1 cellular context compared by ENCODE assay signal in genomic region chr14:91060472-91061308, GRCh38.
A peak's percentile ranks its signal among the peaks of the same experiment; 100 is the strongest.
TF ChIP-seq lines count a peak whose summit lies in the region.

TSS of gene RPS6KA5 (minus strand) at chr14:91060641. CDS start at chr14:91060434, 207 bp downstream.

TF ChIP-seq in K562, 482 proteins besides CTCF, POLR2A, EP300 and RAD21 (continued from another document and continues in another):
- TF ChIP-seq STAT6 (CRISPR knock-in tag; IDR thresholded peaks at IDR 0.05), result no peak
- no peak for TF ChIP-seq GATAD2A (IDR thresholded peaks at IDR 0.05)
- TF ChIP-seq STAT5A (IDR thresholded peaks at IDR 0.05; ENCODE audit: borderline replicate concordance, low read length), result no peak
- TF ChIP-seq TSC22D4 (tag; IDR thresholded peaks at IDR 0.05), result no peak
- no peak for TF ChIP-seq KLF13 (tag; IDR thresholded peaks at IDR 0.05; ENCODE audit: borderline replicate concordance, low read depth)
- TF ChIP-seq RBM34 (IDR thresholded peaks at IDR 0.05; ENCODE audit: borderline replicate concordance, insufficient read depth, low read length), result no peak
- no peak for TF ChIP-seq HMGXB4 (CRISPR knock-in tag; IDR thresholded peaks at IDR 0.05)
- no peak for TF ChIP-seq SRSF3 (IDR thresholded peaks at IDR 0.05; ENCODE audit: insufficient read depth, low read length)
- peak; percentile 66; the same call in 1 of the 2 replicates for TF ChIP-seq SMAD4 (CRISPR knock-in tag; conservative IDR thresholded peaks at IDR 0.05)
- no peak for TF ChIP-seq ZNF282 (CRISPR knock-in tag; IDR thresholded peaks at IDR 0.05)
- TF ChIP-seq CBX3 (IDR thresholded peaks at IDR 0.05; ENCODE audit: borderline replicate concordance in 1 of 2, low read length in 2 of 2), result 0 out of 3 replicates have a peak, but pooled peaks of 1 of the 2 experiments have one; percentile 50
- TF ChIP-seq ZNF551 (CRISPR knock-in tag; IDR thresholded peaks at IDR 0.05), result no peak
- TF ChIP-seq RREB1 (CRISPR knock-in tag; IDR thresholded peaks at IDR 0.05), result no peak
- no peak for TF ChIP-seq TBL1XR1 (IDR thresholded peaks at IDR 0.05; ENCODE audit: low read length in 2 of 2)
- TF ChIP-seq ZBTB2 (IDR thresholded peaks at IDR 0.05), result no peak
- no peak for TF ChIP-seq ZNF3 (CRISPR knock-in tag; IDR thresholded peaks at IDR 0.05)
- TF ChIP-seq ERF (CRISPR knock-in tag; IDR thresholded peaks at IDR 0.05), result no peak
- TF ChIP-seq ZNF511 (CRISPR knock-in tag; IDR thresholded peaks at IDR 0.05), result no peak
- TF ChIP-seq SRF (CRISPR knock-in tag; IDR thresholded peaks at IDR 0.05), result 0 out of 4 replicates have a peak, but pooled peaks of 1 of the 2 experiments have one; percentile 64
- TF ChIP-seq HDAC3 (IDR thresholded peaks at IDR 0.05; ENCODE audit: borderline replicate concordance, partially characterized antibody), result no peak
- no peak for TF ChIP-seq DIDO1 (tag; IDR thresholded peaks at IDR 0.05; ENCODE audit: low read depth)
- no peak for TF ChIP-seq JUND (IDR thresholded peaks at IDR 0.05; ENCODE audit: borderline replicate concordance, low read depth, low read length)
- no peak; the same call in 2 of the 3 replicates for TF ChIP-seq JUND (tag; IDR thresholded peaks at IDR 0.05; ENCODE audit: borderline replicate concordance, low read depth, low read length)
- no peak for TF ChIP-seq ZNF174 (CRISPR knock-in tag; IDR thresholded peaks at IDR 0.05)
- peak in 1 of 2 experiments; percentile 39; a peak in 1 of 4 replicates for TF ChIP-seq TRIM24 (IDR thresholded peaks at IDR 0.05)
- TF ChIP-seq ZNF280B (CRISPR knock-in tag; IDR thresholded peaks at IDR 0.05), result no peak
- TF ChIP-seq NELFE (IDR thresholded peaks at IDR 0.05; ENCODE audit: insufficient read depth, insufficient read length), result no peak
- no peak for TF ChIP-seq TAF15 (IDR thresholded peaks at IDR 0.05; ENCODE audit: low read depth, low read length)
- no peak for TF ChIP-seq XRCC3 (IDR thresholded peaks at IDR 0.05)
- no peak for TF ChIP-seq ZNF184 (CRISPR knock-in tag; IDR thresholded peaks at IDR 0.05)
- no peak for TF ChIP-seq MTA1 (IDR thresholded peaks at IDR 0.05; ENCODE audit: borderline replicate concordance)
- no peak for TF ChIP-seq BHLHE40 (IDR thresholded peaks at IDR 0.05; ENCODE audit: low read length)
- no peak for TF ChIP-seq COPS2 (conservative IDR thresholded peaks at IDR 0.05)
- TF ChIP-seq BRF2 (IDR thresholded peaks at IDR 0.05; ENCODE audit: borderline replicate concordance, insufficient read depth, insufficient read length), result no peak
- TF ChIP-seq CBFB (CRISPR knock-in tag; IDR thresholded peaks at IDR 0.05), result no peak
- TF ChIP-seq MAFF (IDR thresholded peaks at IDR 0.05; ENCODE audit: low read length), result no peak
- TF ChIP-seq THRB (CRISPR knock-in tag; conservative IDR thresholded peaks at IDR 0.05), result no peak
- TF ChIP-seq FOXK1 (CRISPR knock-in tag; IDR thresholded peaks at IDR 0.05; ENCODE audit: borderline replicate concordance), result no peak
- no peak for TF ChIP-seq ZNF717 (CRISPR knock-in tag; IDR thresholded peaks at IDR 0.05)
- TF ChIP-seq DDX20 (tag; IDR thresholded peaks at IDR 0.05; ENCODE audit: low read depth), result no peak
- no peak for TF ChIP-seq ZNF512 (tag; IDR thresholded peaks at IDR 0.05)
- TF ChIP-seq ZFP91 (CRISPR knock-in tag; IDR thresholded peaks at IDR 0.05), result no peak
